Comparison of ENCODE assay signal across 11 cellular contexts in the genomic region with DNA sequence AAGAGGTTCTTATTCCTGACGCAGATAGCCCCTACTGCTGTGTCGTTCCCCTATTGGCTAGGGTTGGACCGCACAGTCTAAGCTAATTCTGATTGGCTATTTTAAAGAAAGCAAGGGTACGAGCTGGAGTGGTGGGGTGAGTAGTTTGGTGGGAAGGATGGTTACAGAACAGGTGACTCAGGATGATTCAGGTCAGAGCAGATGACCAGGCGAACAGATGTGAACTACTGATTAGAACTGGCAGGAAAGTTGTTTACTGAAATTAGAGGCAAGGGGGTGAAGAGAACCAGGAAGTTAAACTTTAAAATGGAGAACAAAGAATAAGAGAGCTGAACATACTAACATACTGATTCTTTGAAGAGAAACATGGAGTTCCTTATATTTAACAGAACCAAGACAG. TPM values are rescaled to one million over a fixed set of nuclear protein-coding genes. Genes with fewer than 3 reads are reported as not detected.
"Had no signal": no experiment of that assay in that cellular context is flagged by ENCODE, and none has a peak within 500 bp of the region (broad histone marks: within the 10 kb centered on the region; RNA-seq: fewer than 3 reads in every experiment).

No MANE protein-coding gene starts in this region.

RNA-seq across cellular contexts. Expression of a gene that starts 56.6 kb away (rescaled TPM):
- total RNA-seq: OCI-LY7, PC-3, PC-9, Peyer's patch, Right ventricle myocardium inferior, Right ventricle myocardium superior, RPMI7951, SJCRH30, SJSA1, SK-MEL-5 had no signal
- polyA plus RNA-seq: SK-N-SH had no signal
